Comparison of ENCODE assay signal across 8 cellular contexts in genomic region chr10:69125554-69125953, GRCh38. TPM values are rescaled to one million over a fixed set of nuclear protein-coding genes. Genes with fewer than 3 reads are reported as not detected.
A peak's percentile ranks its signal among the peaks of the same experiment; 100 is the strongest.
DNase-seq lines count a peak whose midpoint lies in the region; ATAC-seq, FAIRE-seq and TF ChIP-seq lines count a peak whose summit lies in the region.

No MANE protein-coding gene starts in this region.

- DNase-seq in GM12865 (ENCODE audit: low read depth) (no peak), Panc1 (ENCODE audit: low read depth, low spot score) (no peak), endothelial cell of umbilical vein (ENCODE audit: low read depth, low spot score) (no peak), ovary (no peak), NCI-H2171 (lab: John Stamatoyannopoulos, UW) (no peak), NCI-H526 treated with DMSO at 0.1 percent for 48 hours (lab: John Stamatoyannopoulos, UW) (no peak)

- H3K4me1 ChIP-seq in Panc1 (ENCODE audit: control insufficient read depth, insufficient read depth, low read length) (peaks cover 16% of the 10 kb centered on the region), endothelial cell of umbilical vein (ENCODE audit: control insufficient read depth, extremely low read depth, insufficient read depth, low read length) (peaks cover 16% of the 10 kb centered on the region), ovary (ENCODE audit: insufficient read depth) (peaks cover 3% of the 10 kb centered on the region)

- H3K36me3 ChIP-seq in Panc1 (ENCODE audit: control insufficient read depth, insufficient read depth, low read length) (no peaks in the 10 kb centered on the region), endothelial cell of umbilical vein (ENCODE audit: control insufficient read depth in 2 of 2, extremely low read depth in 1 of 2, insufficient read depth in 2 of 2, low read length in 2 of 2) (no peaks in the 10 kb centered on the region), ovary (no peaks in the 10 kb centered on the region)

- H3K79me2 ChIP-seq in endothelial cell of umbilical vein (ENCODE audit: control insufficient read depth, insufficient read depth, low read length) = peaks cover 58% of the 10 kb centered on the region

- intact Hi-C loops in Panc1 (cut with micrococcal nuclease; ENCODE audit: unreplicated experiment) (no loop called here), endothelial cell of umbilical vein (cut with micrococcal nuclease) (loop anchor here (2.0 kb wide), 1 partner anchor 97 kb away; no protein-coding TSS in a partner anchor), ovary (cut with DNase I) (no loop called here)

- in situ Hi-C loops in Panc1 (cut with HindIII; ENCODE audit: low pct_unique_long_range_greater_than_20kb, low sequenced_read_pairs) = no loop called here

- ATAC-seq in Panc1 = no peak
- no peak for ATAC-seq in HG03342 (IDR thresholded peaks at IDR 0.05; ENCODE audit: unreplicated experiment)
- ATAC-seq in HG02870 (IDR thresholded peaks at IDR 0.05; ENCODE audit: unreplicated experiment) = no peak

- no peak overlapping the region for H3K9ac ChIP-seq in endothelial cell of umbilical vein (replicated peaks; ENCODE audit: extremely low read depth, insufficient read depth, low read length)

- H3K9me3 ChIP-seq in Panc1 (ENCODE audit: control insufficient read depth, insufficient read depth, low read depth, low read length) (no peaks in the 10 kb centered on the region), endothelial cell of umbilical vein (replicated peaks; ENCODE audit: control insufficient read depth, insufficient read depth, low read length) (no peaks in the 10 kb centered on the region), ovary (no peaks in the 10 kb centered on the region)

- CTCF ChIA-PET in Panc1 (lab: Charles Lee) = no interaction called here
- CTCF ChIA-PET in endothelial cell of umbilical vein (lab: Charles Lee) = interaction anchor here (1.3 to 5.2 kb wide), 3 partner anchors 120 to 287 kb away, joined by 4 to 51 read pairs (median 5); partner anchors contain the start of gene DDX21

- no peak for FAIRE-seq in endothelial cell of umbilical vein (lab: Jason Lieb, UNC)

- TF ChIP-seq EP300 in ovary (IDR thresholded peaks at IDR 0.05) = no peak

- BruUV-seq in Panc1 (replicated peaks; lab: Mats Ljungman, UMichigan) (no TSS peak), endothelial cell of umbilical vein (replicated peaks; lab: Mats Ljungman, UMichigan) (no TSS peak)

- H4K20me1 ChIP-seq in endothelial cell of umbilical vein (replicated peaks; ENCODE audit: control insufficient read depth, extremely low read depth, insufficient read depth, low read length) = peaks cover 7% of the 10 kb centered on the region

- POLR2A ChIA-PET in Panc1 (lab: Charles Lee) = interaction anchor here (0.6 to 1.3 kb wide), 2 partner anchors 29 to 169 kb away, joined by 6 to 10 read pairs; no protein-coding TSS in a partner anchor
- POLR2A ChIA-PET in endothelial cell of umbilical vein (lab: Charles Lee) = no interaction called here

- TF ChIP-seq CTCF in GM12865 (IDR thresholded peaks at IDR 0.05; ENCODE audit: insufficient read depth, low read depth, low read length, missing control alignments) (no peak), Panc1 (IDR thresholded peaks at IDR 0.05) (no peak), endothelial cell of umbilical vein (IDR thresholded peaks at IDR 0.05; ENCODE audit: extremely low read depth in 1 of 2, insufficient read depth in 1 of 2, low read depth in 1 of 2, low read length in 2 of 2) (no peak), ovary (IDR thresholded peaks at IDR 0.05) (no peak)

- H2AFZ ChIP-seq in endothelial cell of umbilical vein (ENCODE audit: low read depth, low read length) = no peak overlapping the region

- dilution Hi-C loops in endothelial cell of umbilical vein (cut with MboI; ENCODE audit: extremely low pct_ligation_motif_present, low sequenced_read_pairs) = no loop called here

- H3K27me3 ChIP-seq in Panc1 (ENCODE audit: control insufficient read depth, insufficient read depth, low read length) (no peaks in the 10 kb centered on the region), endothelial cell of umbilical vein (ENCODE audit: control insufficient read depth in 2 of 2, insufficient read depth in 2 of 2, low read length in 2 of 2) (no peaks in the 10 kb centered on the region), ovary (no peaks in the 10 kb centered on the region)

- no peaks in the 10 kb centered on the region for H3K9me1 ChIP-seq in endothelial cell of umbilical vein (replicated peaks; ENCODE audit: control insufficient read depth, extremely low read depth, insufficient read depth, low read length)

- H3K4me2 ChIP-seq in endothelial cell of umbilical vein (ENCODE audit: insufficient read depth, low read length) = peak overlapping the region; percentile 89

- peak overlapping the region; percentile 87; the same call in 1 of the 2 replicates for H3K27ac ChIP-seq in Panc1 (ENCODE audit: low read length)
- H3K27ac ChIP-seq in endothelial cell of umbilical vein (ENCODE audit: insufficient read depth, low read depth, low read length) = no peak overlapping the region
- H3K27ac ChIP-seq in ovary = no peak overlapping the region

- TF ChIP-seq POLR2A in endothelial cell of umbilical vein (IDR thresholded peaks at IDR 0.05; ENCODE audit: low read depth, low read length) (no peak), ovary (IDR thresholded peaks at IDR 0.05) (no peak)

- peak overlapping the region; percentile 80 for H3K4me3 ChIP-seq in GM12865 (ENCODE audit: low read depth, low read length)
- H3K4me3 ChIP-seq in Panc1 (ENCODE audit: low read depth in 2 of 2, low read length in 2 of 2) = peak overlapping the region; percentile 81 to 83
- peak overlapping the region in 2 of 3 experiments; percentile 38 to 82 for H3K4me3 ChIP-seq in endothelial cell of umbilical vein (replicated peaks in 1 of 3; ENCODE audit: insufficient read depth in 1 of 3, low read depth in 1 of 3, low read length in 3 of 3)
- H3K4me3 ChIP-seq in ovary = peak overlapping the region; percentile 91

- whole genome bisulfite sequencing in ovary, 3 donors = 38 to 67% (median 45%) methylated on average over 1 of the region's 1 CpG

TF ChIP-seq in endothelial cell of umbilical vein, 7 proteins besides CTCF, POLR2A, EP300 and RAD21:
- TF ChIP-seq FOS (IDR thresholded peaks at IDR 0.05; ENCODE audit: borderline replicate concordance, insufficient read depth, low read length) = no peak
- TF ChIP-seq POLR2AphosphoS5 (IDR thresholded peaks at IDR 0.05; ENCODE audit: insufficient read depth, low read depth, low read length) = no peak
- TF ChIP-seq JUN (IDR thresholded peaks at IDR 0.05; ENCODE audit: borderline replicate concordance, insufficient read depth, insufficient read length, low read depth) = no peak
- TF ChIP-seq EZH2 (IDR thresholded peaks at IDR 0.05; ENCODE audit: borderline replicate concordance, low read depth, low read length, severe bottlenecking) = no peak
- TF ChIP-seq MYC (IDR thresholded peaks at IDR 0.05; ENCODE audit: low read depth, low read length) = no peak

RNA-seq across cellular contexts. Expression of gene VPS26A, which starts 1.6 kb away (rescaled TPM):
- total RNA-seq in Panc1 (2021; ENCODE audit: unreplicated experiment) = 88.9 TPM
- 57.3 TPM for polyA plus RNA-seq in Panc1 (2012; ENCODE audit: insufficient read length)
- 55.8 and 60.3 TPM in 2 replicates for total RNA-seq in endothelial cell of umbilical vein
- polyA plus RNA-seq in endothelial cell of umbilical vein = 8.7 and 11.7 TPM in 2 replicates
- polyA plus RNA-seq in endothelial cell of umbilical vein (2011; cell fraction: cytosol; rRNA removed) = 16.3 and 16.7 TPM in 2 replicates
- 9.4 and 12.2 TPM in 2 replicates for polyA plus RNA-seq in endothelial cell of umbilical vein (2011; cell fraction: nucleus; rRNA removed)
- polyA plus RNA-seq in endothelial cell of umbilical vein (2012) = 54.6 and 75.6 TPM in 2 replicates
- polyA minus RNA-seq in endothelial cell of umbilical vein = 6.1 TPM in 2 replicates
- polyA minus RNA-seq in endothelial cell of umbilical vein (2011; cell fraction: cytosol; rRNA and poly(A)+ RNA removed) = 12.9 TPM
- 5.5 and 5.8 TPM in 2 replicates for polyA minus RNA-seq in endothelial cell of umbilical vein (2011; cell fraction: nucleus; rRNA and poly(A)+ RNA removed)
- total RNA-seq in ovary = 10 to 100 TPM; 21.3 to 52.4 (median 44.1) TPM
- 10 to 100 TPM; 27.8 to 65.4 TPM for polyA plus RNA-seq in ovary

RNA-seq across cellular contexts. Expression of gene SRGN, which starts 37.7 kb away (rescaled TPM):
- total RNA-seq in Panc1 (2021; ENCODE audit: unreplicated experiment) (8.5 TPM), endothelial cell of umbilical vein (433 and 450 TPM in 2 replicates), ovary (10 to 100 TPM; 22.0 to 95.2 (median 36.0) TPM)
- polyA plus RNA-seq in Panc1 (2012; ENCODE audit: insufficient read length) = 2.7 TPM
- polyA plus RNA-seq in endothelial cell of umbilical vein (331 and 384 TPM in 2 replicates), ovary (100 to 1,000 TPM in 1 of 2 donors, 10 to 100 TPM in 1; 67.3 to 107 TPM)
- 508 and 539 TPM in 2 replicates for polyA plus RNA-seq in endothelial cell of umbilical vein (2011; cell fraction: cytosol; rRNA removed)
- polyA plus RNA-seq in endothelial cell of umbilical vein (2011; cell fraction: nucleus; rRNA removed) = 158 and 239 TPM in 2 replicates
- 819 and 1,078 TPM in 2 replicates for polyA plus RNA-seq in endothelial cell of umbilical vein (2012)
- 297 and 324 TPM in 2 replicates for polyA minus RNA-seq in endothelial cell of umbilical vein
- 1.3 TPM for polyA minus RNA-seq in endothelial cell of umbilical vein (2011; cell fraction: cytosol; rRNA and poly(A)+ RNA removed)
- polyA minus RNA-seq in endothelial cell of umbilical vein (2011; cell fraction: nucleus; rRNA and poly(A)+ RNA removed) = 49.0 and 69.0 TPM in 2 replicates

RNA-seq across cellular contexts. Expression of gene SUPV3L1, which starts 54.5 kb away (rescaled TPM):
- 65.0 TPM for total RNA-seq in Panc1 (2021; ENCODE audit: unreplicated experiment)
- polyA plus RNA-seq in Panc1 (2012; ENCODE audit: insufficient read length) = 32.1 TPM
- 30.0 and 30.4 TPM in 2 replicates for total RNA-seq in endothelial cell of umbilical vein
- polyA plus RNA-seq in endothelial cell of umbilical vein = 18.6 and 21.8 TPM in 2 replicates
- 20.9 and 24.1 TPM in 2 replicates for polyA plus RNA-seq in endothelial cell of umbilical vein (2011; cell fraction: cytosol; rRNA removed)
- polyA plus RNA-seq in endothelial cell of umbilical vein (2011; cell fraction: nucleus; rRNA removed) = 47.8 and 71.1 TPM in 2 replicates
- polyA plus RNA-seq in endothelial cell of umbilical vein (2012) = 25.6 TPM in 2 replicates
- 16.9 and 31.4 TPM in 2 replicates for polyA minus RNA-seq in endothelial cell of umbilical vein
- 53.9 TPM for polyA minus RNA-seq in endothelial cell of umbilical vein (2011; cell fraction: cytosol; rRNA and poly(A)+ RNA removed)
- 26.0 and 30.1 TPM in 2 replicates for polyA minus RNA-seq in endothelial cell of umbilical vein (2011; cell fraction: nucleus; rRNA and poly(A)+ RNA removed)
- 10 to 100 TPM; 21.7 to 39.8 (median 28.4) TPM for total RNA-seq in ovary
- 10 to 100 TPM; 23.6 to 35.0 TPM for polyA plus RNA-seq in ovary
